ENCODE assay signal across 20 cellular contexts in the genomic region with DNA sequence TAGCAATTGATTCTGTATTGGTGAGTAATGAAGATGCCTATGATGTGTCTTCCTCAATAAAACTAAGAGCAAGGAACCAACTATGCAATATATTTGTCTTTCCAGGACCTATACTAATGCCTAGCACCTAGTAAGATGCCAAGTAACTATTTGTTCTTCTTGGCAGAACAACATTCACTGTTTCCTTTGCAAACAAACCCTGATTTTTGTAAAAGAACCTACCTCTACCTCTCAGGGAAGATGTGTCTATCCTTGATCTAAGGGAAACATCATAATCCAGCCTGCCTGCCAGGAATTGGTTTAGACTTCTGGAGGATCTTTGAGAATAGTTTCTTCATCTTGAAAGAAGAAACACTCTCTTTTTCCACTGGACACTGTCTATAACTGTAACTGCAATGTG. TPM values are rescaled to one million over a fixed set of nuclear protein-coding genes. Genes with fewer than 3 reads are reported as not detected.
DNase-seq lines count a peak whose midpoint lies in the region; ATAC-seq, FAIRE-seq and TF ChIP-seq lines count a peak whose summit lies in the region.
"Had no signal": no experiment of that assay in that cellular context is flagged by ENCODE, and none has a peak within 500 bp of the region (broad histone marks: within the 10 kb centered on the region; RNA-seq: fewer than 3 reads in every experiment).

No MANE protein-coding gene starts in this region.

- peaks cover 0 to 1% (median 0%) of the 10 kb centered on the region in 7 donors for H3K9me3 Mint-ChIP-seq in CD4-positive, CD25-positive, alpha-beta regulatory T cell
- H3K9me3 Mint-ChIP-seq: CD14-positive monocyte; CD4-positive, alpha-beta memory T cell; GM23338; H9 had no signal

- H3K4me3 Mint-ChIP-seq in CD4-positive, CD25-positive, alpha-beta regulatory T cell = peak overlapping the region in 2 of 4 donors; percentile 59 to 72
- H3K4me3 Mint-ChIP-seq: B cell; CD14-positive monocyte; CD4-positive, alpha-beta memory T cell; GM23338; H9 had no signal

- in situ Hi-C loops in gastrocnemius medialis (cut with MboI; ENCODE audit: low sequenced_read_pairs in 4 of 4) = loop anchor here in 1 of 4 donors (10.0 kb wide), 1 partner anchor 89 kb away; a partner anchor contains a TSS

- FAIRE-seq in GM12892 (lab: Jason Lieb, UNC) = peak; percentile 56
- FAIRE-seq: A204.1, G401.6 had no signal

- no peak for TF ChIP-seq CTCF in VCaP (conservative IDR thresholded peaks at IDR 0.05)
- no peak for TF ChIP-seq CTCF in gastrocnemius medialis (IDR thresholded peaks at IDR 0.05 in 4 of 5, conservative IDR thresholded peaks at IDR 0.05 in 1 of 5)
- no peak for TF ChIP-seq CTCF in colonic mucosa (IDR thresholded peaks at IDR 0.05)

- ATAC-seq in CD4-positive, CD25-positive, alpha-beta regulatory T cell (ENCODE audit: low read depth in 2 of 2) = no peak
- no peak for ATAC-seq in gastrocnemius medialis
- ATAC-seq: GM23338, HCT116 had no signal

- H3K4me1 ChIP-seq in CD4-positive, CD25-positive, alpha-beta regulatory T cell (ENCODE audit: control insufficient read depth, insufficient read depth, low read length, poor library complexity, severe bottlenecking) = peaks cover 16% of the 10 kb centered on the region
- H3K4me1 ChIP-seq in gastrocnemius medialis (peaks cover 7 to 15% of the 10 kb centered on the region in 2 donors), colonic mucosa (no peaks in the 10 kb centered on the region)

- no peaks in the 10 kb centered on the region for H3K36me3 ChIP-seq in CD4-positive, CD25-positive, alpha-beta regulatory T cell (ENCODE audit: control insufficient read depth, insufficient read depth, low read length)
- H3K36me3 ChIP-seq in gastrocnemius medialis (no peaks in the 10 kb centered on the region), colonic mucosa (no peaks in the 10 kb centered on the region)
- H3K36me3 ChIP-seq: BLaER1 had no signal

- no peaks in the 10 kb centered on the region for H3K9me3 ChIP-seq in CD4-positive, CD25-positive, alpha-beta regulatory T cell (ENCODE audit: control insufficient read depth in 2 of 2, low read length in 2 of 2)
- no peaks in the 10 kb centered on the region for H3K9me3 ChIP-seq in gastrocnemius medialis
- H3K9me3 ChIP-seq in colonic mucosa = no peaks in the 10 kb centered on the region
- H3K9me3 ChIP-seq: Caco-2 had no signal

- TF ChIP-seq POLR2A in GM12892 (IDR thresholded peaks at IDR 0.05; ENCODE audit: low read depth, low read length) (no peak), gastrocnemius medialis (IDR thresholded peaks at IDR 0.05) (no peak)

- no peak for DNase-seq in CD4-positive, CD25-positive, alpha-beta regulatory T cell
- DNase-seq in GM12892 (ENCODE audit: insufficient read length) (no peak), COR-L47 (lab: John Stamatoyannopoulos, UW) (no peak), gastrocnemius medialis (no peak), colonic mucosa (no peak)
- DNase-seq: Caco-2; CD4-positive, alpha-beta memory T cell; DMS153; DND-41; H9 had no signal

- peak overlapping the region in 2 of 3 donors; percentile 28 to 76 for H3K27ac Mint-ChIP-seq in CD4-positive, CD25-positive, alpha-beta regulatory T cell
- H3K27ac Mint-ChIP-seq: B cell; CD14-positive monocyte; CD4-positive, alpha-beta memory T cell; GM23338; H9 had no signal

- H3K27ac ChIP-seq in CD4-positive, CD25-positive, alpha-beta regulatory T cell (ENCODE audit: insufficient read depth, low read length, poor library complexity, severe bottlenecking) = peak overlapping the region; percentile 63
- H3K27ac ChIP-seq in VCaP (peak overlapping the region; percentile 76), gastrocnemius medialis (no peak overlapping the region), colonic mucosa (no peak overlapping the region)
- H3K27ac ChIP-seq: BLaER1 had no signal

- intact Hi-C loops in gastrocnemius medialis (cut with DNase I; ENCODE audit: low total_unique reads) (loop anchor here (5.0 kb wide), 2 partner anchors 78 to 102 kb away; a partner anchor contains a TSS), colonic mucosa (cut with DNase I) (no loop called here)

- no peak overlapping the region for H3K4me3 ChIP-seq in CD4-positive, CD25-positive, alpha-beta regulatory T cell (ENCODE audit: low read depth, low read length)
- H3K4me3 ChIP-seq in gastrocnemius medialis (no peak overlapping the region), colonic mucosa (no peak overlapping the region)
- H3K4me3 ChIP-seq: BLaER1, GM23338 had no signal

- H3K4me1 Mint-ChIP-seq in CD4-positive, CD25-positive, alpha-beta regulatory T cell = peaks cover 6 to 34% (median 19%) of the 10 kb centered on the region in 4 donors

- peaks cover 6% of the 10 kb centered on the region for H3K27me3 Mint-ChIP-seq in CD4-positive, CD25-positive, alpha-beta regulatory T cell
- H3K27me3 Mint-ChIP-seq: B cell had no signal

- no peaks in the 10 kb centered on the region for H3K27me3 ChIP-seq in CD4-positive, CD25-positive, alpha-beta regulatory T cell (ENCODE audit: control insufficient read depth, insufficient read depth, low read length)
- no peaks in the 10 kb centered on the region for H3K27me3 ChIP-seq in gastrocnemius medialis
- H3K27me3 ChIP-seq in colonic mucosa = no peaks in the 10 kb centered on the region

- H3K36me3 Mint-ChIP-seq in CD4-positive, CD25-positive, alpha-beta regulatory T cell = no peaks in the 10 kb centered on the region
- H3K36me3 Mint-ChIP-seq: CD14-positive monocyte had no signal

- H3K9ac ChIP-seq in colonic mucosa (ENCODE audit: low read depth in 2 of 2, low read length in 2 of 2) = no peak overlapping the region
- H3K9ac ChIP-seq: BLaER1 had no signal

RNA-seq across cellular contexts. Expression of a gene that starts 3.8 kb away (rescaled TPM):
- total RNA-seq in CD4-positive, CD25-positive, alpha-beta regulatory T cell = 6.6 TPM
- polyA plus RNA-seq in CD4-positive, CD25-positive, alpha-beta regulatory T cell = 10 to 100 TPM in 3 of 4 donors, 1 to 10 TPM in 1; 6.2 to 17.2 (median 14.6) TPM
- polyA plus RNA-seq in GM12892 (2012; ENCODE audit: missing spikeins) = 19.0 TPM
- total RNA-seq in gastrocnemius medialis (10 to 100 TPM in 2 of 4 donors, 1 to 10 TPM in 2; 8.2 to 15.3 (median 10.3) TPM), colonic mucosa (1 to 10 TPM; 2.0 to 3.3 TPM)
- total RNA-seq: H4 had no signal

RNA-seq across cellular contexts. Expression of a gene that starts 16.1 kb away (rescaled TPM):
- total RNA-seq in CD4-positive, CD25-positive, alpha-beta regulatory T cell = 24.2 TPM
- polyA plus RNA-seq in CD4-positive, CD25-positive, alpha-beta regulatory T cell = 1 to 10 TPM in 3 of 4 donors, under 1 TPM in 1; 0.87 to 2.8 (median 1.9) TPM
- 59.9 TPM for polyA plus RNA-seq in GM12892 (2012; ENCODE audit: missing spikeins)
- under 1 TPM in 1 of 4 donors, not detected in 3; 0.13 TPM for total RNA-seq in gastrocnemius medialis
- under 1 TPM; 0.29 to 0.30 TPM for total RNA-seq in colonic mucosa
- total RNA-seq: Caco-2, GM23338, H4, H9 had no signal
- polyA plus RNA-seq: AG04450, GM23338 had no signal

RNA-seq across cellular contexts. Expression of a gene that starts 22.2 kb away (rescaled TPM):
- total RNA-seq in CD4-positive, CD25-positive, alpha-beta regulatory T cell = not detected
- polyA plus RNA-seq in CD4-positive, CD25-positive, alpha-beta regulatory T cell = under 1 TPM in 1 of 4 donors, not detected in 3; 0.18 TPM
- 11.6 TPM for polyA plus RNA-seq in GM12892 (2012; ENCODE audit: missing spikeins)
- total RNA-seq in gastrocnemius medialis (1 to 10 TPM in 3 of 4 donors, under 1 TPM in 1; 0.97 to 9.6 (median 3.2) TPM), colonic mucosa (1 to 10 TPM in 1 of 2 donors, under 1 TPM in 1; 0.58 to 1.3 TPM)
- total RNA-seq: CD4-positive, alpha-beta memory T cell; GM23338; H9 had no signal
- polyA plus RNA-seq: AG04450; CD14-positive monocyte; CD4-positive, alpha-beta memory T cell; GM23338 had no signal

Comparison
In these comparisons a context has a peak if more than half of its experiments do, and no peak if none do; other contexts are left out.
1. H3K27ac ChIP-seq: peak in CD4-positive, CD25-positive, alpha-beta regulatory T cell (single experiment) and VCaP (single experiment); none in gastrocnemius medialis (0 of 4) and colonic mucosa (single experiment).
2. RNA of a gene that starts 16.1 kb away (total RNA-seq): 24.2 TPM in CD4-positive, CD25-positive, alpha-beta regulatory T cell (single experiment); 0.29 to 0.30 TPM in colonic mucosa and 0.13 TPM in gastrocnemius medialis; every median in the first group is over 10 times any median in the second.